Comparison of ENCODE assay signal across 8 cellular contexts in the genomic region with DNA sequence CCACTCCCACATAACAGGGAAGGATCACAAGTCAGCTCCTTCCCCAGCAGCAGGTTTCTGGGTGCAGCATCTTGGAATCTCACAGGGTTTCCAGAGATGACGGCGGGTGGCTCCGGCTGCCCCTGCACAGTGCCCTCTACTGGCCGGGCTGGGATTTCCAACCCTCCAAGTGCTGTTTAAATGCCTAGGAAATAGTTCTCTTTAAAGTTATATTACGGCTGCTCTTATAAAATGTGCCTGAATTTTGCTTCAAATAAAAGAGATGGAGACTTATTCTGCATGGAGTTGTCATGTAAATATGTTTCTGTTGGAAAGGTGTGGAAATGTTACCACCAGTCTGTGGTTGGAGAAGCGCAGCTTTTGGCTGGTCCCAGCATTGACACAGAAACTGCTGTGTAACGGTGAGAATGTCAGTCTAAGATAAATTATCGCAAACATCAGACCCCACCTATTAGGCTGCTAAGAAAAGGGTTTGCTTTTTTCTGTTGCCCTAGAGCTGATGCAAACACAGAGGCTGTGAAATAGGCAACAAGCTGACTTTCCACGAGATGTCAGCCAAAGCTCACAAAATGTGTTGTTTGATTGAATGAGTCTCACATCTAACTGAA. TPM values are rescaled to one million over a fixed set of nuclear protein-coding genes. Genes with fewer than 3 reads are reported as not detected.
A peak's percentile ranks its signal among the peaks of the same experiment; 100 is the strongest.
DNase-seq lines count a peak whose midpoint lies in the region; ATAC-seq and TF ChIP-seq lines count a peak whose summit lies in the region.

No MANE protein-coding gene starts in this region.

- no peak overlapping the region for H3K4me2 ChIP-seq in fibroblast of lung (ENCODE audit: extremely low read depth, insufficient read depth, low read length)

- no peak overlapping the region for H3K9ac ChIP-seq in fibroblast of lung (ENCODE audit: insufficient read depth, low read length)

- ATAC-seq in GM19324 (IDR thresholded peaks at IDR 0.05; ENCODE audit: low FRiP score, unreplicated experiment) (no peak), GM19395 (IDR thresholded peaks at IDR 0.05; ENCODE audit: unreplicated experiment) (no peak)

- no peak for TF ChIP-seq POLR2A in NB4 (IDR thresholded peaks at IDR 0.05; ENCODE audit: extremely low read depth, insufficient read length)

- H2AFZ ChIP-seq in fibroblast of lung (ENCODE audit: low read length) = no peak overlapping the region

- no peaks in the 10 kb centered on the region for H3K36me3 ChIP-seq in fibroblast of lung (ENCODE audit: control insufficient read depth, insufficient read depth, low read length)

- H3K27ac ChIP-seq in fibroblast of lung (ENCODE audit: insufficient read depth, low read length) = no peak overlapping the region

- no peaks in the 10 kb centered on the region for H4K20me1 ChIP-seq in fibroblast of lung (ENCODE audit: control insufficient read depth, extremely low read depth, insufficient read depth, low read length)

- H3K4me3 ChIP-seq in NB4 (ENCODE audit: low read depth, low read length) (no peak overlapping the region), fibroblast of lung (replicated peaks in 1 of 4; ENCODE audit: control extremely low read depth in 1 of 4, insufficient read depth in 1 of 4, low read depth in 3 of 4, low read length in 4 of 4) (no peak overlapping the region)

- H3K9me3 ChIP-seq in fibroblast of lung (ENCODE audit: control insufficient read depth, insufficient read depth, low read depth, low read length) = no peaks in the 10 kb centered on the region

- DNase-seq in Daoy (ENCODE audit: low read depth) (peak; percentile 55), NB4 (ENCODE audit: low read depth) (peak; percentile 62), fibroblast of lung (ENCODE audit: low read depth in 2 of 2) (no peak), retina (no peak)
- peak; percentile 50 for DNase-seq in activated CD4-positive, alpha-beta T cell treated with anti-CD3 and anti-CD28 coated beads, Interleukin-2, amount 50 U/mL, for 1 hour
- DNase-seq in stimulated activated CD4-positive, alpha-beta T cell treated with anti-CD3 and anti-CD28 coated beads, Interleukin-15, amount 100 ng/mL, for 48 hours (ENCODE audit: low read depth in 2 of 2) = peak; percentile 26 to 51

- TF ChIP-seq CTCF in NB4 (IDR thresholded peaks at IDR 0.05; ENCODE audit: low read depth, low read length) = peak; percentile 88
- TF ChIP-seq CTCF in fibroblast of lung (conservative IDR thresholded peaks at IDR 0.05 in 1 of 2, IDR thresholded peaks at IDR 0.05 in 1 of 2; ENCODE audit: low read depth in 1 of 2, low read length in 2 of 2) = peak; percentile 38 to 48

- peaks cover 17% of the 10 kb centered on the region for H3K79me2 ChIP-seq in fibroblast of lung (ENCODE audit: control insufficient read depth, insufficient read depth, low read length)

- H3K27me3 ChIP-seq in fibroblast of lung (ENCODE audit: control insufficient read depth, insufficient read depth, low read length) = no peaks in the 10 kb centered on the region

- H3K4me1 ChIP-seq in fibroblast of lung (ENCODE audit: control insufficient read depth, extremely low read depth, insufficient read depth, low read length) = peaks cover 3% of the 10 kb centered on the region

RNA-seq across cellular contexts. Expression of a gene that starts 3.3 kb away (rescaled TPM):
- total RNA-seq in Daoy (2014; rRNA removed; shearing (Covaris generic)) = 85.5 and 86.3 TPM in 2 replicates
- 0.26 and 5.8 TPM in 2 replicates for total RNA-seq in fibroblast of lung
- polyA plus RNA-seq in fibroblast of lung = 6.2 and 28.3 TPM in 2 replicates
- 3.9 and 18.2 TPM in 2 replicates for polyA plus RNA-seq in fibroblast of lung (2012)
- 3.3 and 36.3 TPM in 2 replicates for polyA minus RNA-seq in fibroblast of lung (ENCODE audit: low replicate concordance)

RNA-seq across cellular contexts. Expression of a gene that starts 59.6 kb away (rescaled TPM):
- total RNA-seq in Daoy (2014; rRNA removed; shearing (Covaris generic)) = 0.06 and 0.12 TPM in 2 replicates
- under 0.01 and 0.99 TPM in 2 replicates for total RNA-seq in fibroblast of lung
- polyA plus RNA-seq in fibroblast of lung = 0.49 and 0.76 TPM in 2 replicates
- polyA plus RNA-seq in fibroblast of lung (2012) = 0.08 and 0.22 TPM in 2 replicates
- 0.04 TPM in 1 of 2 replicates, not detected in the other for polyA minus RNA-seq in fibroblast of lung (ENCODE audit: low replicate concordance)

Comparison
In these comparisons a context has a peak if more than half of its experiments do, and no peak if none do; other contexts are left out.
1. DNase-seq: peak in Daoy (single experiment), NB4 (single experiment), activated CD4-positive, alpha-beta T cell treated with anti-CD3 and anti-CD28 coated beads, Interleukin-2, amount 50 U/mL, for 1 hour (single experiment) and stimulated activated CD4-positive, alpha-beta T cell treated with anti-CD3 and anti-CD28 coated beads, Interleukin-15, amount 100 ng/mL, for 48 hours (2 of 2); none in fibroblast of lung (0 of 2) and retina (single experiment).
2. RNA of a gene that starts 3.3 kb away (total RNA-seq): 85.5 to 86.3 TPM in Daoy; 0.26 to 5.8 TPM in fibroblast of lung; every median in the first group is over 10 times any median in the second.